8 cellular contexts compared by ENCODE assay signal in genomic region chr10:118850418-118851061, GRCh38.
DNase-seq lines count a peak whose midpoint lies in the region; ATAC-seq, FAIRE-seq and TF ChIP-seq lines count a peak whose summit lies in the region.

No MANE protein-coding gene starts in this region.

- H3K9me3 ChIP-seq in Panc1 (ENCODE audit: control insufficient read depth, insufficient read depth, low read depth, low read length), result no peaks in the 10 kb centered on the region

- H3K27ac ChIP-seq in Panc1 (ENCODE audit: low read length), result no peak overlapping the region

- peak; percentile 6 for FAIRE-seq in G401.6 (lab: Jason Lieb, UNC)

- no peak overlapping the region for H3K4me3 ChIP-seq in Panc1 (ENCODE audit: low read depth in 2 of 2, low read length in 2 of 2)

- intact Hi-C loops in Panc1 (cut with micrococcal nuclease; ENCODE audit: unreplicated experiment), result no loop called here

- CTCF ChIA-PET in Panc1 (lab: Charles Lee), result interaction anchor here (0.5 kb wide), 1 partner anchor 96 kb away, joined by 3 read pairs; the partner anchor contains the start of gene CACUL1

- ATAC-seq in HG03457 (IDR thresholded peaks at IDR 0.05; ENCODE audit: unreplicated experiment), result peak; percentile 55
- ATAC-seq in Panc1, result peak; percentile 86
- ATAC-seq in GM18909 (IDR thresholded peaks at IDR 0.05; ENCODE audit: poor library complexity, unreplicated experiment), result no peak
- no peak for ATAC-seq in HG03196 (IDR thresholded peaks at IDR 0.05; ENCODE audit: unreplicated experiment)

- no peaks in the 10 kb centered on the region for H3K4me1 ChIP-seq in Panc1 (ENCODE audit: control insufficient read depth, insufficient read depth, low read length)

- peak; percentile 88 for TF ChIP-seq CTCF in Panc1 (IDR thresholded peaks at IDR 0.05)

- peak; percentile 2 for DNase-seq in Panc1 (ENCODE audit: low read depth, low spot score)
- DNase-seq in activated T-helper 1 cell treated with Interleukin-2 at 50 U/mL for 16 hours (ENCODE audit: low read depth), result peak; percentile 32
- peak; percentile 33 for DNase-seq in germinal center (ENCODE audit: low spot score)
- peak; percentile 41 for DNase-seq in retina

- POLR2A ChIA-PET in Panc1 (lab: Charles Lee), result no interaction called here

- no peaks in the 10 kb centered on the region for H3K36me3 ChIP-seq in Panc1 (ENCODE audit: control insufficient read depth, insufficient read depth, low read length)

- no TSS peak for BruUV-seq in Panc1 (replicated peaks; lab: Mats Ljungman, UMichigan)

- in situ Hi-C loops in Panc1 (cut with HindIII; ENCODE audit: low pct_unique_long_range_greater_than_20kb, low sequenced_read_pairs), result no loop called here

- H3K27me3 ChIP-seq in Panc1 (ENCODE audit: control insufficient read depth, insufficient read depth, low read length), result no peaks in the 10 kb centered on the region; the same call in 1 of the 2 replicates

Comparison
In these comparisons a context has a peak if more than half of its experiments do, and no peak if none do; other contexts are left out.
1. ATAC-seq: peak in HG03457 (single experiment) and Panc1 (single experiment); none in GM18909 (single experiment) and HG03196 (single experiment).
2. Peak in every context shown above with its lines, with median percentiles within 50 percentile points of each other: DNase-seq.